10 cellular contexts compared by ENCODE assay signal in genomic region chr7:30920584-30921539, GRCh38. TPM values are rescaled to one million over a fixed set of nuclear protein-coding genes. Genes with fewer than 3 reads are reported as not detected.
DNase-seq lines count a peak whose midpoint lies in the region; ATAC-seq and TF ChIP-seq lines count a peak whose summit lies in the region.
"Had no signal": no experiment of that assay in that cellular context is flagged by ENCODE, and none has a peak within 500 bp of the region (broad histone marks: within the 10 kb centered on the region; RNA-seq: fewer than 3 reads in every experiment).

No MANE protein-coding gene starts in this region.

- no peaks in the 10 kb centered on the region for H3K27me3 ChIP-seq in body of pancreas
- H3K27me3 ChIP-seq in thyroid gland, result no peaks in the 10 kb centered on the region

- peak; percentile 63 for DNase-seq in DMS53 (lab: John Stamatoyannopoulos, UW)
- no peak for DNase-seq in DMS53 treated with DMSO at 0.1 percent for 48 hours (lab: John Stamatoyannopoulos, UW; ENCODE audit: unreplicated experiment)
- peak in 3 of 4 donors; percentile 14 to 30 (median 14) for DNase-seq in body of pancreas
- DNase-seq in left colon, result peak; percentile 3 to 26
- DNase-seq in thyroid gland, result peak; percentile 1 to 2
- DNase-seq in activated CD4-positive, alpha-beta T cell treated with anti-CD3 and anti-CD28 coated beads, Interleukin-2, amount 50 U/mL, for 48 hours, result no peak
- DNase-seq: RPMI8226 had no signal

- peaks cover 19 to 24% of the 10 kb centered on the region in 2 donors for H3K36me3 ChIP-seq in body of pancreas (replicated peaks in 1 of 2; ENCODE audit: insufficient read depth in 1 of 2, low read depth in 2 of 2)
- no peaks in the 10 kb centered on the region for H3K36me3 ChIP-seq in thyroid gland

- TF ChIP-seq CTCF in body of pancreas (IDR thresholded peaks at IDR 0.05), result no peak
- TF ChIP-seq CTCF in thyroid gland (IDR thresholded peaks at IDR 0.05), result no peak

- peaks cover 49% of the 10 kb centered on the region for H3K4me1 ChIP-seq in body of pancreas
- H3K4me1 ChIP-seq in thyroid gland, result peaks cover 0 to 7% of the 10 kb centered on the region in 2 donors

- TF ChIP-seq POLR2A in body of pancreas (IDR thresholded peaks at IDR 0.05) (no peak), thyroid gland (IDR thresholded peaks at IDR 0.05) (no peak)

- ATAC-seq in body of pancreas (no peak), left colon (peak; percentile 15), GM21447 (IDR thresholded peaks at IDR 0.05; ENCODE audit: unreplicated experiment) (no peak), HG02678 (IDR thresholded peaks at IDR 0.05; ENCODE audit: unreplicated experiment) (no peak)

- H3K27ac ChIP-seq in body of pancreas (peak overlapping the region in 3 of 4 donors; percentile 43 to 60 (median 57)), thyroid gland (peak overlapping the region in 1 of 3 donors; percentile 13)

- H3K4me3 ChIP-seq in body of pancreas (no peak overlapping the region), thyroid gland (replicated peaks in 1 of 3) (no peak overlapping the region)

- H3K9me3 ChIP-seq in body of pancreas, result no peaks in the 10 kb centered on the region
- H3K9me3 ChIP-seq in thyroid gland, result no peaks in the 10 kb centered on the region

- intact Hi-C loops in body of pancreas (cut with DNase I) (no loop called here), left colon (cut with DNase I, micrococcal nuclease) (no loop called here), thyroid gland (cut with DNase I) (no loop called here)

- WGBS in body of pancreas, 2 donors, result 68 to 73% methylated on average over 8 to 9 of the region's 9 CpGs
- 63 to 76% methylated on average over 7 to 9 of the region's 9 CpGs for WGBS in thyroid gland, 2 donors

RNA-seq across cellular contexts. Expression of gene AQP1, which starts 9.2 kb away (rescaled TPM):
- total RNA-seq in body of pancreas, result 100 to 1,000 TPM; 197 to 204 TPM
- total RNA-seq in left colon, result 10 to 100 TPM; 27.6 to 45.5 TPM
- total RNA-seq in thyroid gland, result 100 to 1,000 TPM in 2 of 4 donors, 10 to 100 TPM in 2; 48.7 to 231 (median 134) TPM

RNA-seq across cellular contexts. Expression of gene GHRHR, which starts 42.9 kb away (rescaled TPM):
- total RNA-seq in body of pancreas (not detected), left colon (not detected), thyroid gland (under 1 TPM in 1 of 4 donors, not detected in 3; 0.54 TPM)
- total RNA-seq: kidney epithelial cell had no signal

Comparison
In these comparisons a context has a peak if more than half of its experiments do, and no peak if none do; other contexts are left out.
1. DNase-seq: peak in DMS53 (single experiment), body of pancreas (3 of 4), left colon (2 of 2) and thyroid gland (2 of 2); none in DMS53 treated with DMSO at 0.1 percent for 48 hours (single experiment) and activated CD4-positive, alpha-beta T cell treated with anti-CD3 and anti-CD28 coated beads, Interleukin-2, amount 50 U/mL, for 48 hours (0 of 2).